In genomic region chr11:68704887-68705286, GRCh38 we compare ENCODE assay signal across 21 cellular contexts. TPM values are rescaled to one million over a fixed set of nuclear protein-coding genes. Genes with fewer than 3 reads are reported as not detected.
DNase-seq lines count a peak whose midpoint lies in the region; ATAC-seq and TF ChIP-seq lines count a peak whose summit lies in the region.
"Had no signal": no experiment of that assay in that cellular context is flagged by ENCODE, and none has a peak within 500 bp of the region (broad histone marks: within the 10 kb centered on the region; RNA-seq: fewer than 3 reads in every experiment).

No MANE protein-coding gene starts in this region.

- peaks cover 5% of the 10 kb centered on the region for H3K9me3 Mint-ChIP-seq in nephron
- H3K9me3 Mint-ChIP-seq: CD4-positive, CD25-positive, alpha-beta regulatory T cell; natural killer cell treated with Interleukin-12 subunit alpha and Interleukin-12 subunit beta and Interleukin-15 and Interleukin-18, amount 100 ng/mL, for 72 hours had no signal

- DNase-seq in MG63 (peak; percentile 28), epidermal melanocyte (ENCODE audit: insufficient read length, low spot score) (peak; percentile 10), cortex of kidney (lab: John Stamatoyannopoulos, UW) (no peak), NCI-H1105 treated with DMSO at 0.1 percent for 48 hours (lab: John Stamatoyannopoulos, UW) (no peak)
- DNase-seq in activated naive CD4-positive, alpha-beta T cell treated with anti-CD3 and anti-CD28 coated beads, Interleukin-2, amount 50 U/mL, for 16 hours, result no peak
- DNase-seq: activated CD4-positive, alpha-beta T cell treated with anti-CD3 and anti-CD28 coated beads for 48 hours; adrenal gland; CD4-positive, CD25-positive, alpha-beta regulatory T cell; foreskin melanocyte; hippocampal formation; left cardiac atrium; NCI-H1048; NCI-H748 treated with DMSO at 0.1 percent for 48 hours; stimulated activated naive CD8-positive, alpha-beta T cell treated with anti-CD3 and anti-CD28 coated beads, Interleukin-15, Interleukin-2, amounts not matched to agents 100 U/mL and 50 U/mL, for 24 hours had no signal

- no peak for ATAC-seq in HG03108 (IDR thresholded peaks at IDR 0.05; ENCODE audit: unreplicated experiment)
- ATAC-seq: left cardiac atrium; stimulated activated naive CD8-positive, alpha-beta T cell treated with anti-CD3 and anti-CD28 coated beads, Interleukin-15, Interleukin-2, amounts not matched to agents 100 U/mL and 50 U/mL, for 24 hours had no signal

- peaks cover 4% of the 10 kb centered on the region; the same call in 1 of the 2 replicates for H3K27me3 ChIP-seq in MG63

- peak overlapping the region; percentile 17 to 48 (median 20) for H3K4me3 Mint-ChIP-seq in nephron
- H3K4me3 Mint-ChIP-seq: CD4-positive, CD25-positive, alpha-beta regulatory T cell; natural killer cell treated with Interleukin-12 subunit alpha and Interleukin-12 subunit beta and Interleukin-15 and Interleukin-18, amount 100 ng/mL, for 72 hours had no signal

- H3K36me3 Mint-ChIP-seq in nephron (ENCODE audit: low read depth), result no peaks in the 10 kb centered on the region
- H3K36me3 Mint-ChIP-seq: CD4-positive, CD25-positive, alpha-beta regulatory T cell; natural killer cell treated with Interleukin-12 subunit alpha and Interleukin-12 subunit beta and Interleukin-15 and Interleukin-18, amount 100 ng/mL, for 72 hours had no signal

- TF ChIP-seq CTCF in nephron (IDR thresholded peaks at IDR 0.05; ENCODE audit: unreplicated experiment in 3 of 3), result no peak

- no peak overlapping the region for H3K4me3 ChIP-seq in MG63
- H3K4me3 ChIP-seq: adrenal gland, prostate gland, skin epidermis, tibial nerve had no signal

- peaks cover 18% of the 10 kb centered on the region for H3K27me3 Mint-ChIP-seq in nephron (ENCODE audit: low read depth)

- peaks cover 21% of the 10 kb centered on the region for H3K4me1 ChIP-seq in ES-I3 (ENCODE audit: insufficient read depth, low read length)
- H3K4me1 ChIP-seq: adrenal gland, prostate gland, tibial nerve had no signal

- H3K36me3 ChIP-seq in ES-I3 (ENCODE audit: insufficient read depth, low read length) (no peaks in the 10 kb centered on the region), MG63 (no peaks in the 10 kb centered on the region)
- H3K36me3 ChIP-seq: adrenal gland, prostate gland, tibial nerve had no signal

- peaks cover 5% of the 10 kb centered on the region for H3K4me1 Mint-ChIP-seq in nephron
- H3K4me1 Mint-ChIP-seq: CD4-positive, CD25-positive, alpha-beta regulatory T cell had no signal

- H3K9me3 ChIP-seq in ES-I3 (ENCODE audit: control insufficient read depth, insufficient read depth, low read length) (no peaks in the 10 kb centered on the region), MG63 (no peaks in the 10 kb centered on the region)
- H3K9me3 ChIP-seq: adrenal gland, prostate gland, tibial nerve had no signal

- peak overlapping the region; percentile 45; the same call in 1 of the 2 replicates for H3K9ac ChIP-seq in ES-I3 (ENCODE audit: low read depth, low read length)

- no peak overlapping the region for H3K27ac Mint-ChIP-seq in nephron
- H3K27ac Mint-ChIP-seq: CD4-positive, CD25-positive, alpha-beta regulatory T cell; natural killer cell treated with Interleukin-12 subunit alpha and Interleukin-12 subunit beta and Interleukin-15 and Interleukin-18, amount 100 ng/mL, for 72 hours had no signal

RNA-seq across cellular contexts. Expression of gene GAL, which starts 20.5 kb away (rescaled TPM):
- 4.8 TPM in 1 of 2 replicates, not detected in the other for total RNA-seq in MG63 (2014; rRNA removed; shearing (Covaris generic); ENCODE audit: low replicate concordance)
- total RNA-seq: CD4-positive, CD25-positive, alpha-beta regulatory T cell had no signal

RNA-seq across cellular contexts. Expression of gene TESMIN, which starts 46.4 kb away (rescaled TPM):
- not detected in 2 replicates for total RNA-seq in MG63 (2014; rRNA removed; shearing (Covaris generic); ENCODE audit: low replicate concordance)

Comparison
In these comparisons a context has a peak if more than half of its experiments do, and no peak if none do; other contexts are left out.
1. DNase-seq: peak in MG63 (single experiment) and epidermal melanocyte (single experiment); none in cortex of kidney (single experiment), NCI-H1105 treated with DMSO at 0.1 percent for 48 hours (single experiment) and activated naive CD4-positive, alpha-beta T cell treated with anti-CD3 and anti-CD28 coated beads, Interleukin-2, amount 50 U/mL, for 16 hours (single experiment).